ENCODE assay signal across 21 cellular contexts in the genomic region with DNA sequence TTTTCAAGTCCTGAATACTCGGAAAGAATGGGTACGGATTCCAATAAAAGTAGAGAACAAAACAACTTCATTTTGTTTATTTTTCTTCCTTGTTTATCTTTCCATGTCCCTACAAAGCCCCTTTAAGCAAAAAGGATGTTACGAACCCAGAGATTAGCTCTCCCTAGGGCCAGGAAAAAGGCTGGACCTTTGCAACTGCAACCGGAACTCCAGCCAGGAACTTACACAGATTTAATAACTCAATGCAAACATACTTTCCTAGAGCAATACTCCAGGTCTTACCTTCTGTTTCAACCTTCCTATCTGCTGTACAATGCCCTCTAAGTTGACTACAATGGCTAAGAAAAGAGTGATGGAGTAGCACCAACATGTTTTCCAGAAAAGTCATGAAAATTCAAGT. TPM values are rescaled to one million over a fixed set of nuclear protein-coding genes. Genes with fewer than 3 reads are reported as not detected.
DNase-seq lines count a peak whose midpoint lies in the region; ATAC-seq and TF ChIP-seq lines count a peak whose summit lies in the region.
"Had no signal": no experiment of that assay in that cellular context is flagged by ENCODE, and none has a peak within 500 bp of the region (broad histone marks: within the 10 kb centered on the region; RNA-seq: fewer than 3 reads in every experiment).

No MANE protein-coding gene starts in this region.

- TF ChIP-seq CTCF in C4-2B (conservative IDR thresholded peaks at IDR 0.05) (no peak), VCaP (conservative IDR thresholded peaks at IDR 0.05) (no peak)

- peaks cover 5% of the 10 kb centered on the region for H3K9me3 Mint-ChIP-seq in activated CD4-positive, alpha-beta memory T cell treated with anti-CD3 and anti-CD28 coated beads for 36 hours
- H3K9me3 Mint-ChIP-seq: CD4-positive, alpha-beta T cell had no signal

- H3K27ac Mint-ChIP-seq in activated CD4-positive, alpha-beta memory T cell treated with anti-CD3 and anti-CD28 coated beads for 36 hours: no peak overlapping the region
- H3K27ac Mint-ChIP-seq: CD4-positive, alpha-beta T cell; H9; HFFc6 had no signal

- peak overlapping the region; percentile 54; the same call in 1 of the 2 replicates for H3K27ac ChIP-seq in C4-2B
- peak overlapping the region; percentile 86 for H3K27ac ChIP-seq in VCaP
- H3K27ac ChIP-seq: HL-60 had no signal

- intact Hi-C loops in left colon (cut with DNase I, micrococcal nuclease): no loop called here
- intact Hi-C loops in activated CD4-positive, alpha-beta memory T cell treated with anti-CD3 and anti-CD28 coated beads for 36 hours (cut with micrococcal nuclease): no loop called here

- CTCF ChIA-PET in activated CD4-positive, alpha-beta memory T cell treated with anti-CD3 and anti-CD28 coated beads for 36 hours (lab: Charles Lee): no interaction called here

- peaks cover 13% of the 10 kb centered on the region for H3K4me1 Mint-ChIP-seq in activated CD4-positive, alpha-beta memory T cell treated with anti-CD3 and anti-CD28 coated beads for 36 hours (ENCODE audit: low read depth)

- DNase-seq in left colon (no peak), pons (ENCODE audit: low spot score) (peak; percentile 2), RKO (ENCODE audit: low spot score) (no peak)
- no peak for DNase-seq in activated CD4-positive, alpha-beta memory T cell treated with anti-CD3 and anti-CD28 coated beads for 36 hours
- DNase-seq: CD4-positive, alpha-beta T cell; COR-L47; DMS 273 treated with DMSO at 0.1 percent for 48 hours; DMS79 treated with DMSO at 0.1 percent for 48 hours; H9; HFFc6; KG1; NCI-H1694; NCI-H2081 treated with DMSO at 0.1 percent for 48 hours; NCI-H446; NCI-H526; SHP77 had no signal

- no peaks in the 10 kb centered on the region for H3K27me3 Mint-ChIP-seq in activated CD4-positive, alpha-beta memory T cell treated with anti-CD3 and anti-CD28 coated beads for 36 hours
- H3K27me3 Mint-ChIP-seq: CD4-positive, alpha-beta T cell had no signal

- no peak overlapping the region for H3K4me3 Mint-ChIP-seq in activated CD4-positive, alpha-beta memory T cell treated with anti-CD3 and anti-CD28 coated beads for 36 hours
- H3K4me3 Mint-ChIP-seq: CD4-positive, alpha-beta T cell; H9; HFFc6 had no signal

- H3K36me3 Mint-ChIP-seq in activated CD4-positive, alpha-beta memory T cell treated with anti-CD3 and anti-CD28 coated beads for 36 hours: peaks cover 12% of the 10 kb centered on the region

- ATAC-seq in left colon (peak; percentile 69), HG02588 (IDR thresholded peaks at IDR 0.05; ENCODE audit: unreplicated experiment) (no peak), HG03175 (IDR thresholded peaks at IDR 0.05; ENCODE audit: unreplicated experiment) (no peak)

- POLR2A ChIA-PET in activated CD4-positive, alpha-beta memory T cell treated with anti-CD3 and anti-CD28 coated beads for 36 hours (lab: Charles Lee): no interaction called here

RNA-seq across cellular contexts. Expression of a gene that starts 7.0 kb away (rescaled TPM):
- 10 to 100 TPM; 28.8 to 36.8 TPM for total RNA-seq in left colon
- total RNA-seq in activated CD4-positive, alpha-beta memory T cell treated with anti-CD3 and anti-CD28 coated beads for 36 hours: 10 to 100 TPM; 17.3 to 18.0 TPM
